In genomic region chr22:46007003-46007847, GRCh38 we compare ENCODE assay signal across 8 cellular contexts. TPM values are rescaled to one million over a fixed set of nuclear protein-coding genes. Genes with fewer than 3 reads are reported as not detected.
DNase-seq lines count a peak whose midpoint lies in the region; ATAC-seq and TF ChIP-seq lines count a peak whose summit lies in the region.

No MANE protein-coding gene starts in this region.

- H3K4me3 ChIP-seq in AG10803 (ENCODE audit: low read length) (peak overlapping the region; percentile 44), LNCaP clone FGC (ENCODE audit: low read depth, low read length) (peak overlapping the region; percentile 36), body of pancreas (no peak overlapping the region)

- H3K9me3 ChIP-seq in body of pancreas, result no peaks in the 10 kb centered on the region

- peak; percentile 25 to 65 (median 55) for TF ChIP-seq POLR2A in body of pancreas (IDR thresholded peaks at IDR 0.05)

- H3K36me3 ChIP-seq in body of pancreas (replicated peaks in 1 of 2; ENCODE audit: insufficient read depth in 1 of 2, low read depth in 2 of 2), result no peaks in the 10 kb centered on the region

- ATAC-seq in body of pancreas, result peak; percentile 65
- peak; percentile 18 for ATAC-seq in left lobe of liver
- no peak for ATAC-seq in GM18861 (IDR thresholded peaks at IDR 0.05; ENCODE audit: unreplicated experiment)

- intact Hi-C loops in body of pancreas (cut with DNase I), result no loop called here

- DNase-seq in AG10803 (ENCODE audit: low read depth) (peak; percentile 82), LNCaP clone FGC (ENCODE audit: low read depth) (no peak), body of pancreas (peak; percentile 54 to 83 (median 68)), left lobe of liver (ENCODE audit: low spot score) (no peak), ureter (ENCODE audit: low spot score) (peak; percentile 78), activated T-cell treated with anti-CD3 and anti-CD28 coated beads for 4 hours (no peak), NCI-H1930 (lab: John Stamatoyannopoulos, UW) (no peak)

- peaks cover 42% of the 10 kb centered on the region for H3K4me1 ChIP-seq in body of pancreas

- no peak for TF ChIP-seq CTCF in AG10803 (conservative IDR thresholded peaks at IDR 0.05; ENCODE audit: low read length)
- no peak for TF ChIP-seq CTCF in LNCaP clone FGC (IDR thresholded peaks at IDR 0.05; ENCODE audit: control insufficient read depth, extremely low read depth, insufficient read depth)
- TF ChIP-seq CTCF in body of pancreas (IDR thresholded peaks at IDR 0.05), result no peak

- H3K27ac ChIP-seq in body of pancreas, result peak overlapping the region; percentile 85 to 92 (median 92)

- 55 to 69% methylated on average over 12 to 33 of the region's 36 CpGs for whole genome bisulfite sequencing in body of pancreas, 2 donors

- H3K27me3 ChIP-seq in body of pancreas, result no peaks in the 10 kb centered on the region

RNA-seq across cellular contexts. Expression of gene WNT7B, which starts 30.3 kb away (rescaled TPM):
- 1 to 10 TPM in 1 of 2 donors, not detected in 1; 2.1 TPM for total RNA-seq in body of pancreas
- 0.08 TPM for total RNA-seq in left lobe of liver
- total RNA-seq in ureter, result 58.6 TPM

Comparison
In these comparisons a context has a peak if more than half of its experiments do, and no peak if none do; other contexts are left out.
1. DNase-seq: peak in AG10803 (single experiment), body of pancreas (4 of 4) and ureter (single experiment); none in LNCaP clone FGC (single experiment), left lobe of liver (single experiment), activated T-cell treated with anti-CD3 and anti-CD28 coated beads for 4 hours (single experiment) and NCI-H1930 (0 of 2).
2. H3K4me3 ChIP-seq: peak in AG10803 (single experiment) and LNCaP clone FGC (single experiment); none in body of pancreas (0 of 2).
3. RNA of gene WNT7B, which starts 30.3 kb away (total RNA-seq): 58.6 TPM in ureter (single experiment); 2.1 TPM in body of pancreas and 0.08 TPM in left lobe of liver (single experiment); every median in the first group is over 10 times any median in the second.